Comparison of ENCODE assay signal across 16 cellular contexts in genomic region chr4:123995939-123996338, GRCh38.
DNase-seq lines count a peak whose midpoint lies in the region; FAIRE-seq and TF ChIP-seq lines count a peak whose summit lies in the region.
"Had no signal": no experiment of that assay in that cellular context is flagged by ENCODE, and none has a peak within 500 bp of the region (broad histone marks: within the 10 kb centered on the region; RNA-seq: fewer than 3 reads in every experiment).

No MANE protein-coding gene starts in this region.

- CTCF ChIA-PET in AG04450 (lab: Charles Lee) = no interaction called here

- TF ChIP-seq EP300 in sigmoid colon (IDR thresholded peaks at IDR 0.05) = no peak

- in situ Hi-C loops in brain microvascular endothelial cell (cut with HindIII; ENCODE audit: low pct_ligation_motif_present, low sequenced_read_pairs) = no loop called here

- H3K36me3 ChIP-seq in brain microvascular endothelial cell (replicated peaks) (no peaks in the 10 kb centered on the region), sigmoid colon (no peaks in the 10 kb centered on the region), BE2C (no peaks in the 10 kb centered on the region)
- H3K36me3 ChIP-seq: transverse colon had no signal

- intact Hi-C loops in sigmoid colon (cut with DNase I) = no loop called here

- no peak for TF ChIP-seq POLR2A in sigmoid colon (IDR thresholded peaks at IDR 0.05)

- FAIRE-seq in D721Med (lab: Jason Lieb, UNC) = no peak
- FAIRE-seq: TTC549 had no signal

- DNase-seq in AG04450 (ENCODE audit: low read depth, low spot score) = peak; percentile 46
- DNase-seq in HS-5 (ENCODE audit: low read depth) = peak; percentile 35
- DNase-seq in brain microvascular endothelial cell = peak; percentile 89
- peak; percentile 95 for DNase-seq in iris pigment epithelial cell (ENCODE audit: low read depth)
- no peak for DNase-seq in activated CD8-positive, alpha-beta memory T cell treated with anti-CD3 and anti-CD28 coated beads, Interleukin-2, amount 50 U/mL, for 48 hours
- DNase-seq in D721Med (ENCODE audit: insufficient read length, low spot score) = no peak
- DNase-seq in sigmoid colon = no peak
- DNase-seq in BE2C = no peak
- DNase-seq: ACHN; activated gamma-delta T cell; DMS153; foreskin melanocyte; midbrain; NK-92 treated with Interleukin-12 subunit alpha and Interleukin-12 subunit beta, amount 100 ng/mL, for 24 hours; transverse colon had no signal

- H3K9me3 ChIP-seq in AG04450 (ENCODE audit: control insufficient read depth, insufficient read depth, low read length) (peaks cover 6% of the 10 kb centered on the region; the same call in 1 of the 2 replicates), sigmoid colon (no peaks in the 10 kb centered on the region), BE2C (no peaks in the 10 kb centered on the region)
- H3K9me3 ChIP-seq: transverse colon had no signal

- H3K27ac ChIP-seq in AG04450 (ENCODE audit: low read depth, low read length) (no peak overlapping the region), brain microvascular endothelial cell (peak overlapping the region; percentile 87), sigmoid colon (no peak overlapping the region)
- H3K27ac ChIP-seq: transverse colon had no signal

- H3K27me3 ChIP-seq in AG04450 (ENCODE audit: control insufficient read depth, insufficient read depth, low read length) (no peaks in the 10 kb centered on the region), brain microvascular endothelial cell (replicated peaks) (no peaks in the 10 kb centered on the region), sigmoid colon (no peaks in the 10 kb centered on the region), BE2C (no peaks in the 10 kb centered on the region)
- H3K27me3 ChIP-seq: transverse colon had no signal

- WGBS in sigmoid colon, 2 donors = 64 to 75% methylated on average over 2 of the region's 2 CpGs

- no peaks in the 10 kb centered on the region for H3K4me1 ChIP-seq in sigmoid colon
- H3K4me1 ChIP-seq in BE2C = no peaks in the 10 kb centered on the region
- H3K4me1 ChIP-seq: transverse colon had no signal

- no peak for TF ChIP-seq CTCF in AG04450 (IDR thresholded peaks at IDR 0.05; ENCODE audit: low read depth, low read length)
- TF ChIP-seq CTCF in brain microvascular endothelial cell (IDR thresholded peaks at IDR 0.05; ENCODE audit: low read depth, low read length, missing control alignments) = no peak
- no peak for TF ChIP-seq CTCF in D721Med (IDR thresholded peaks at IDR 0.05; ENCODE audit: insufficient read depth, missing control alignments)
- no peak for TF ChIP-seq CTCF in sigmoid colon (IDR thresholded peaks at IDR 0.05)
- TF ChIP-seq CTCF in BE2C (IDR thresholded peaks at IDR 0.05; ENCODE audit: low read depth, low read length) = no peak

- POLR2A ChIA-PET in AG04450 (lab: Yijun Ruan, JAX) = no interaction called here

- H3K4me3 ChIP-seq in AG04450 (ENCODE audit: low read depth, low read length) (no peak overlapping the region), brain microvascular endothelial cell (ENCODE audit: low read depth, low read length) (no peak overlapping the region), sigmoid colon (no peak overlapping the region), BE2C (ENCODE audit: low read depth, low read length) (no peak overlapping the region)
- H3K4me3 ChIP-seq: transverse colon had no signal

Comparison
In these comparisons a context has a peak if more than half of its experiments do, and no peak if none do; other contexts are left out.
1. DNase-seq: peak in AG04450 (single experiment), HS-5 (single experiment), brain microvascular endothelial cell (single experiment) and iris pigment epithelial cell (single experiment); none in activated CD8-positive, alpha-beta memory T cell treated with anti-CD3 and anti-CD28 coated beads, Interleukin-2, amount 50 U/mL, for 48 hours (single experiment), D721Med (single experiment), sigmoid colon (single experiment) and BE2C (single experiment).